ENCODE assay signal across 15 cellular contexts in the genomic region with DNA sequence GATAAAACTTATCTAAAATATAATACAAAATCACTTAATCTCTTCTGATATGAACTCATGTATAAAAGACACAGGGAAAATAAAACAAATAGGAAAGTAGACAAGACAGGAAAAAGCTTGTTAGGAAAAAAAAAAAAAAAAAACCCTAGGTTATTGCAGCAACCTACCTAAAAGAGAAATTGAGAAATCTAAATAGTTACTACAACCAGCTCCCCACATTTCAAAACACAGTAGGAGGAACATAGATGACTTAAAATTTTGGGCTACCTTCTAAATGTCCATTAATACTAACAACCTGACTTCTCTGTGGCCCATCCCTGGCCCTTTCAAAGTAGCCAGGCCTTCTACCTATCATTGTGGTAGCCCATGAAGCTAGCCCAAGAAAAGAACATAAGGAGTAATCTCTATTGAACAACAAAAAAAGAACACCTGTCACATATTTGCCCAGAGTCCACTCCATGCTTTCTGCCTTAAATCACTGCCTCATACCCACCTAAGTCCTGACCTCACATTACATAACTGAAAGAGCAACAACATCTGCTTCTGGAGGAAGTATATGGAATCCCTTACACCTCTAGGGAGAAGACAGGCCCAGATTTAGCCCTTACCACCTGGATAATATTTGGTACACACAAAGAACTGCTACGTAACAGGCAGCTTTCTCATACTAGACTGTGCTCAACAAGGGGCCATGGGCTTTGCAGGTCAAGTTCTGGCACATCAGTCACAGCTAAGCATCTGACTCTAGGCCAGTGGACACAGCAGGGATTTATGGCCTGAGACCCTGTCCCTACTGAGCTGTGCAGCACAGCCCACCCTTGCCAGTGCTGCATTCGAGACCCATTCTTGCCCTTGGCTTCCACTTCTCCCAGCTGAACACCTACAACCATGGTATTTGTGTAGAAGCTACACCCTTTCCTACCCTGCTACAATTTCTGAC. TPM values are rescaled to one million over a fixed set of nuclear protein-coding genes. Genes with fewer than 3 reads are reported as not detected.
DNase-seq lines count a peak whose midpoint lies in the region; ATAC-seq, FAIRE-seq and TF ChIP-seq lines count a peak whose summit lies in the region.
"Had no signal": no experiment of that assay in that cellular context is flagged by ENCODE, and none has a peak within 500 bp of the region (broad histone marks: within the 10 kb centered on the region; RNA-seq: fewer than 3 reads in every experiment).

No MANE protein-coding gene starts in this region.

- no peaks in the 10 kb centered on the region for H3K9me3 ChIP-seq in CD8-positive, alpha-beta T cell (ENCODE audit: low read length)
- H3K9me3 ChIP-seq in HepG2 (ENCODE audit: low read length) (no peaks in the 10 kb centered on the region), GM23248 (ENCODE audit: low read depth) (no peaks in the 10 kb centered on the region)

- peak overlapping the region; percentile 29 for H3K27ac Mint-ChIP-seq in CD8-positive, alpha-beta T cell
- H3K27ac Mint-ChIP-seq: activated CD4-positive, alpha-beta T cell treated with anti-CD3 and anti-CD28 coated beads, Interleukin-2, amount 10 ng/mL, durations not matched to agents 7 days and 5 days; GM23338 had no signal

- TF ChIP-seq RAD21 in HepG2 (CRISPR knock-in tag; IDR thresholded peaks at IDR 0.05): no peak

- in situ Hi-C loops in HepG2 (cut with HindIII; ENCODE audit: extremely low pct_ligation_motif_present, low pct_unique_long_range_greater_than_20kb): no loop called here
- in situ Hi-C loops in GM23248 (cut with MboI): no loop called here

- H3K9ac ChIP-seq in HepG2 (ENCODE audit: insufficient read depth, low read depth, low read length): no peak overlapping the region
- H3K9ac ChIP-seq in GM23248: no peak overlapping the region

- H3K27ac ChIP-seq in CD8-positive, alpha-beta T cell (ENCODE audit: low read depth, low read length): no peak overlapping the region
- H3K27ac ChIP-seq in HepG2 (ENCODE audit: extremely low read length, insufficient read depth, low read length): no peak overlapping the region
- H3K27ac ChIP-seq in GM23248: no peak overlapping the region

- no peaks in the 10 kb centered on the region for H3F3A ChIP-seq in GM23248 (ENCODE audit: insufficient read depth)

- H4K20me1 ChIP-seq in HepG2 (ENCODE audit: insufficient read depth, low read length) (peaks cover 5% of the 10 kb centered on the region; the same call in 1 of the 2 replicates), GM23248 (ENCODE audit: insufficient read depth) (no peaks in the 10 kb centered on the region)

- no peaks in the 10 kb centered on the region for H3K27me3 ChIP-seq in CD8-positive, alpha-beta T cell (ENCODE audit: insufficient read depth, low read length)
- H3K27me3 ChIP-seq in HepG2 (ENCODE audit: control insufficient read depth in 1 of 2, insufficient read depth in 2 of 2, low read length in 2 of 2) (no peaks in the 10 kb centered on the region), GM23248 (replicated peaks; ENCODE audit: insufficient read depth) (no peaks in the 10 kb centered on the region)

- H3K27me3 Mint-ChIP-seq in CD8-positive, alpha-beta T cell (ENCODE audit: low read depth): no peaks in the 10 kb centered on the region
- H3K27me3 Mint-ChIP-seq: activated CD4-positive, alpha-beta T cell treated with anti-CD3 and anti-CD28 coated beads, Interleukin-2, amount 10 ng/mL, durations not matched to agents 7 days and 5 days had no signal

- WGBS in HepG2 (ENCODE audit: low lambda C conversion rate): 94% methylated on average over 2 of the region's 2 CpGs
- 98 to 100% methylated on average over 2 of the region's 2 CpGs for WGBS in GM23248 (ENCODE audit: low coverage in 1 of 2, low lambda C conversion rate in 2 of 2, missing lambda C conversion rate in 2 of 2), 2 experiments

- H3K4me3 Mint-ChIP-seq in CD8-positive, alpha-beta T cell: no peak overlapping the region
- H3K4me3 Mint-ChIP-seq: activated CD4-positive, alpha-beta T cell treated with anti-CD3 and anti-CD28 coated beads, Interleukin-2, amount 10 ng/mL, durations not matched to agents 7 days and 5 days; activated T-cell treated with anti-CD3 and anti-CD28 coated beads, Interleukin-2, amount 50 U/mL, for 4 hours; GM23338 had no signal

- no TSS peak for BruUV-seq in HepG2 (replicated peaks; lab: Mats Ljungman, UMichigan)

- intact Hi-C loops in CD8-positive, alpha-beta T cell (cut with DNase I, micrococcal nuclease): loop anchor here in 1 of 2 experiments (1.0 kb wide), 1 partner anchor 8 kb away; no protein-coding TSS in a partner anchor
- intact Hi-C loops in HepG2 (cut with micrococcal nuclease; ENCODE audit: unreplicated experiment): no loop called here

- peaks cover 13% of the 10 kb centered on the region for H3K4me1 ChIP-seq in CD8-positive, alpha-beta T cell (ENCODE audit: insufficient read depth, low read length)
- H3K4me1 ChIP-seq in HepG2 (ENCODE audit: insufficient read depth, low read length) (peaks cover 29% of the 10 kb centered on the region), GM23248 (ENCODE audit: insufficient read depth) (no peaks in the 10 kb centered on the region)

- no peak for ATAC-seq in CD8-positive, alpha-beta T cell
- ATAC-seq in HepG2: peak; percentile 64
- ATAC-seq in HG03139 (IDR thresholded peaks at IDR 0.05; ENCODE audit: unreplicated experiment): no peak
- no peak for ATAC-seq in HG03520 (IDR thresholded peaks at IDR 0.05; ENCODE audit: unreplicated experiment)
- ATAC-seq in GM19467 (IDR thresholded peaks at IDR 0.05; ENCODE audit: unreplicated experiment): no peak
- ATAC-seq: activated T-cell treated with anti-CD3 and anti-CD28 coated beads, Interleukin-2, amount 50 U/mL, for 4 hours; GM23338 had no signal

- H3K4me1 Mint-ChIP-seq in CD8-positive, alpha-beta T cell (ENCODE audit: low read depth): peaks cover 50% of the 10 kb centered on the region
- H3K4me1 Mint-ChIP-seq: GM23338 had no signal

- no peak for TF ChIP-seq POLR2A in HepG2 (IDR thresholded peaks at IDR 0.05; ENCODE audit: insufficient read depth in 1 of 2, low read depth in 2 of 2, low read length in 2 of 2)

- peaks cover 53% of the 10 kb centered on the region for H3K79me2 ChIP-seq in HepG2 (ENCODE audit: insufficient read depth, low read length)
- H3K79me2 ChIP-seq in GM23248 (ENCODE audit: insufficient read depth): peaks cover 97% of the 10 kb centered on the region

- FAIRE-seq in HepG2 (lab: Jason Lieb, UNC): no peak

- TF ChIP-seq EP300 in HepG2 (IDR thresholded peaks at IDR 0.05; ENCODE audit: low read depth in 2 of 2, low read length in 2 of 2) (no peak), HepG2 (CRISPR knock-in tag; IDR thresholded peaks at IDR 0.05; ENCODE audit: borderline replicate concordance) (no peak)

- no peaks in the 10 kb centered on the region for H3K9me2 ChIP-seq in GM23248 (ENCODE audit: insufficient read depth)

- CTCF ChIA-PET in CD8-positive, alpha-beta T cell (lab: Charles Lee): no interaction called here
- CTCF ChIA-PET in HepG2 (lab: Yijun Ruan, JAX; ENCODE audit: low intra/inter-chr PET ratio, low total read pairs): no interaction called here

- H2AFZ ChIP-seq in HepG2 (ENCODE audit: low read length) (no peak overlapping the region), GM23248 (no peak overlapping the region)
- H2AFZ ChIP-seq: GM23338 had no signal

- no peak overlapping the region for H3K4me2 ChIP-seq in HepG2 (ENCODE audit: low read depth, low read length)
- no peak overlapping the region for H3K4me2 ChIP-seq in GM23248 (ENCODE audit: unreplicated experiment)
- H3K4me2 ChIP-seq: GM23338 had no signal

- H3K36me3 Mint-ChIP-seq in CD8-positive, alpha-beta T cell: peaks cover 52% of the 10 kb centered on the region

- H3K9me3 Mint-ChIP-seq in CD8-positive, alpha-beta T cell: no peaks in the 10 kb centered on the region
- H3K9me3 Mint-ChIP-seq: activated CD4-positive, alpha-beta T cell treated with anti-CD3 and anti-CD28 coated beads, Interleukin-2, amount 10 ng/mL, durations not matched to agents 7 days and 5 days; activated T-cell treated with anti-CD3 and anti-CD28 coated beads, Interleukin-2, amount 50 U/mL, for 4 hours; GM23338 had no signal

- POLR2A ChIA-PET in CD8-positive, alpha-beta T cell (lab: Charles Lee): no interaction called here
- POLR2A ChIA-PET in HepG2 (lab: Yijun Ruan, JAX): interaction anchor here (0.7 to 1.1 kb wide), 2 partner anchors 8 to 1189 kb away, joined by 3 to 5 read pairs; a partner anchor contains a TSS

- H3K36me3 ChIP-seq in CD8-positive, alpha-beta T cell (ENCODE audit: insufficient read depth, low read length): peaks cover under 1% of the 10 kb centered on the region
- H3K36me3 ChIP-seq in HepG2 (replicated peaks in 1 of 2; ENCODE audit: control insufficient read depth in 1 of 2, insufficient read depth in 2 of 2, low read length in 2 of 2): peaks cover 5 to 23% of the 10 kb centered on the region in 2 experiments; a peak in 3 of 5 replicates
- peaks cover 5% of the 10 kb centered on the region; the same call in 1 of the 2 replicates for H3K36me3 ChIP-seq in GM23248 (ENCODE audit: low read depth)

- DNase-seq in AG10803 (ENCODE audit: low read depth) (peak; percentile 12), NOMO-1 treated with dmso at 0.1 percent for 144 hours (lab: John Stamatoyannopoulos, UW; ENCODE audit: unreplicated experiment) (peak; percentile 9), HepG2 (ENCODE audit: low spot score) (no peak), GM23248 (no peak)
- DNase-seq in CD8-positive, alpha-beta T cell: no peak
- DNase-seq: activated CD4-positive, alpha-beta T cell treated with anti-CD3 and anti-CD28 coated beads, Interleukin-2, amount 10 ng/mL, durations not matched to agents 7 days and 5 days; activated T-cell treated with anti-CD3 and anti-CD28 coated beads, Interleukin-2, amount 50 U/mL, for 4 hours; central memory CD4-positive, alpha-beta T cell; DND-41; NCI-H2081 treated with DMSO at 0.1 percent for 48 hours; T1000 had no signal

- TF ChIP-seq CTCF in AG10803 (conservative IDR thresholded peaks at IDR 0.05; ENCODE audit: low read length) (no peak), HepG2 (CRISPR knock-in tag; IDR thresholded peaks at IDR 0.05) (no peak)
- TF ChIP-seq CTCF in CD8-positive, alpha-beta T cell (IDR thresholded peaks at IDR 0.05): no peak

- H3K4me3 ChIP-seq in AG10803 (ENCODE audit: low read length) (no peak overlapping the region), HepG2 (replicated peaks in 1 of 3; ENCODE audit: insufficient read depth in 1 of 3, low read depth in 2 of 3, low read length in 3 of 3) (no peak overlapping the region), GM23248 (no peak overlapping the region)
- no peak overlapping the region for H3K4me3 ChIP-seq in CD8-positive, alpha-beta T cell (ENCODE audit: low read depth, low read length)
- H3K4me3 ChIP-seq: GM23338 had no signal

RNA-seq across cellular contexts. Expression of a gene that starts 8.5 kb away (rescaled TPM):
- total RNA-seq in CD8-positive, alpha-beta T cell: 10 to 100 TPM; 31.6 to 35.1 TPM
- total RNA-seq in HepG2 (2016; rRNA removed; fragmentation: Illumina TruSeq; extraction: Trizol): 121 and 177 TPM in 2 replicates
- total RNA-seq in HepG2 (2016; cell fraction: cytosol; rRNA removed; fragmentation: Illumina TruSeq; extraction: Trizol; ENCODE audit: low read depth): 31.2 TPM in 2 replicates
- total RNA-seq in HepG2 (2016; cell fraction: insoluble cytoplasmic fraction; rRNA removed; fragmentation: Illumina TruSeq; extraction: Trizol): 125 and 187 TPM in 2 replicates
- total RNA-seq in HepG2 (2016; cell fraction: membrane; rRNA removed; fragmentation: Illumina TruSeq; extraction: Trizol): 41.6 and 51.0 TPM in 2 replicates
- total RNA-seq in HepG2 (2016; cell fraction: nucleus; rRNA removed; fragmentation: Illumina TruSeq; extraction: Trizol): 69.5 and 70.0 TPM in 2 replicates
- 45.3 and 58.7 TPM in 2 replicates for polyA plus RNA-seq in HepG2 (2011; rRNA removed)
- 39.6 and 47.4 TPM in 2 replicates for polyA plus RNA-seq in HepG2 (2011; cell fraction: cytosol; rRNA removed)
- 26.7 and 26.8 TPM in 2 replicates for polyA plus RNA-seq in HepG2 (2011; cell fraction: nucleus; rRNA removed)
- 65.3 and 92.3 TPM in 2 replicates for polyA plus RNA-seq in HepG2 (2012)
- 25.2 and 26.0 TPM in 2 replicates for polyA plus RNA-seq in HepG2 (2016; cell fraction: cytosol; fragmentation: Illumina TruSeq; extraction: Trizol; ENCODE audit: low read depth)
- polyA plus RNA-seq in HepG2 (2016; cell fraction: insoluble cytoplasmic fraction; fragmentation: Illumina TruSeq; extraction: Trizol; ENCODE audit: low read depth): 158 and 174 TPM in 2 replicates
- 35.6 and 36.5 TPM in 2 replicates for polyA plus RNA-seq in HepG2 (2016; cell fraction: membrane; fragmentation: Illumina TruSeq; extraction: Trizol; ENCODE audit: low read depth)
- 85.8 and 89.0 TPM in 2 replicates for polyA plus RNA-seq in HepG2 (2016; cell fraction: nucleus; fragmentation: Illumina TruSeq; extraction: Trizol; ENCODE audit: insufficient read depth, low read depth)
- polyA minus RNA-seq in HepG2 (2011; rRNA and poly(A)+ RNA removed; ENCODE audit: low replicate concordance): 19.3 and 19.7 TPM in 2 replicates
- polyA minus RNA-seq in HepG2 (2011; cell fraction: cytosol; rRNA and poly(A)+ RNA removed): 26.4 and 32.6 TPM in 2 replicates
- 38.4 and 44.0 TPM in 2 replicates for polyA minus RNA-seq in HepG2 (2011; cell fraction: nucleus; rRNA and poly(A)+ RNA removed)
- total RNA-seq in GM23248 (2014; rRNA removed; shearing (Covaris generic)): 43.1 and 50.4 TPM in 2 replicates
- 80.2 and 92.1 TPM in 2 replicates for polyA plus RNA-seq in GM23248 (2016; fragmentation: Nextera tagmentation; extraction: Ambion mirVana)

Comparison
In these comparisons a context has a peak if more than half of its experiments do, and no peak if none do; other contexts are left out.
1. DNase-seq: peak in AG10803 (single experiment) and NOMO-1 treated with dmso at 0.1 percent for 144 hours (single experiment); none in CD8-positive, alpha-beta T cell (0 of 7), HepG2 (single experiment) and GM23248 (single experiment).